1 cellular context compared by ENCODE assay signal in genomic region chr11:45652781-45653180, GRCh38.
TF ChIP-seq lines count a peak whose summit lies in the region.

No MANE protein-coding gene starts in this region.

TF ChIP-seq in IMR-90, 13 proteins besides CTCF, POLR2A, EP300 and RAD21:
- TF ChIP-seq BHLHE40 (IDR thresholded peaks at IDR 0.05; ENCODE audit: low read depth, low read length) (no peak), USF2 (IDR thresholded peaks at IDR 0.05; ENCODE audit: low read depth, low read length) (no peak), MAZ (IDR thresholded peaks at IDR 0.05; ENCODE audit: borderline replicate concordance, low read depth, low read length) (no peak), FOS (IDR thresholded peaks at IDR 0.05; ENCODE audit: low read depth, low read length) (no peak), MXI1 (IDR thresholded peaks at IDR 0.05; ENCODE audit: borderline replicate concordance, low read depth, low read length) (no peak), CEBPB (IDR thresholded peaks at IDR 0.05; ENCODE audit: low read depth, low read length) (no peak), RFX5 (IDR thresholded peaks at IDR 0.05; ENCODE audit: low read depth, low read length) (no peak), NFE2L2 (IDR thresholded peaks at IDR 0.05; ENCODE audit: low read depth, low read length) (no peak), SMC3 (IDR thresholded peaks at IDR 0.05; ENCODE audit: low read depth, low read length) (no peak), RCOR1 (IDR thresholded peaks at IDR 0.05; ENCODE audit: insufficient replicate concordance, low read length) (no peak), CHD1 (IDR thresholded peaks at IDR 0.05; ENCODE audit: low read depth, low read length) (no peak), ELK1 (IDR thresholded peaks at IDR 0.05; ENCODE audit: borderline replicate concordance, low read depth, low read length) (no peak), MAFK (IDR thresholded peaks at IDR 0.05; ENCODE audit: low read depth, low read length) (no peak)
